8 cellular contexts compared by ENCODE assay signal in the genomic region with DNA sequence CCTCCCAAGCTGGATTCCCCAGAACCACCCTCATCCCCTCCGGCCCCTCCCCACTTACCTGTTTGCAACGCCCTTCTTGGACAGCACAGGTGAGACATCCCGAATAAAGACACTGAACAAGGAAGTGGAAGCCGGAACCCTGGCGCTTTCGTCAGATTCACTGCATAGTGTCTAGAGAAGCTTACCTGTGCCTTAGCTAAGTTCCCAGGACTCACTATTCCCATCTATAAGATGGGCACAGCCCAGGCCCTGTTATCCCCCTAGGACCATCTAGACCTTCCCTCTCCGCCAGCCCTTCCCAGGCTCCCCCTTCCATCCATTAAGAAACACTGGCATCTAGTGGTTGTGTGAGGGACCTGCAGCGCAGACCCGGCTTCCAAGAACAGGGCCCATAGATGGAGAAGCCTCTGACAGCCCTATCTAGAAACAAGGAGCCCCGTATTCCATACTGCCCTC. TPM values are rescaled to one million over a fixed set of nuclear protein-coding genes. Genes with fewer than 3 reads are reported as not detected.
DNase-seq lines count a peak whose midpoint lies in the region; ATAC-seq and TF ChIP-seq lines count a peak whose summit lies in the region.

No MANE protein-coding gene starts in this region.

- H3K27me3 Mint-ChIP-seq in activated CD4-positive, alpha-beta T cell treated with anti-CD3 and anti-CD28 coated beads for 36 hours: peaks cover 9% of the 10 kb centered on the region

- POLR2A ChIA-PET in activated CD4-positive, alpha-beta T cell treated with anti-CD3 and anti-CD28 coated beads for 36 hours (lab: Charles Lee): no interaction called here

- no peak overlapping the region for H3K4me3 Mint-ChIP-seq in activated CD4-positive, alpha-beta T cell treated with anti-CD3 and anti-CD28 coated beads for 36 hours

- H3K9me3 Mint-ChIP-seq in activated CD4-positive, alpha-beta T cell treated with anti-CD3 and anti-CD28 coated beads for 36 hours (ENCODE audit: low read depth): no peaks in the 10 kb centered on the region

- peak; percentile 14 for DNase-seq in AG09319 (ENCODE audit: extremely low read depth, low read depth)
- DNase-seq in NCI-H2171 (lab: John Stamatoyannopoulos, UW): peak; percentile 57
- DNase-seq in activated CD4-positive, alpha-beta T cell treated with anti-CD3 and anti-CD28 coated beads for 36 hours: peak; percentile 72
- peak; percentile 36 to 63 for DNase-seq in dermis microvascular lymphatic vessel endothelial cell (ENCODE audit: low read depth in 2 of 2)
- peak; percentile 66 to 72 for DNase-seq in lung microvascular endothelial cell (ENCODE audit: low read depth in 2 of 2)
- peak; percentile 10 for DNase-seq in stimulated activated CD8-positive, alpha-beta memory T cell treated with anti-CD3 and anti-CD28 coated beads, Interleukin-7, amount 100 ng/mL, for 24 hours (ENCODE audit: low read depth)
- no peak for DNase-seq in GOT3 (lab: John Stamatoyannopoulos, UW)

- peak; percentile 55 for ATAC-seq in GM21723 (IDR thresholded peaks at IDR 0.05; ENCODE audit: unreplicated experiment)
- ATAC-seq in activated CD4-positive, alpha-beta T cell treated with anti-CD3 and anti-CD28 coated beads for 36 hours: peak; percentile 80

- CTCF ChIA-PET in activated CD4-positive, alpha-beta T cell treated with anti-CD3 and anti-CD28 coated beads for 36 hours (lab: Charles Lee): interaction anchor here (0.8 to 2.1 kb wide), 2 partner anchors 25 to 85 kb away, joined by 4 to 5 read pairs; no protein-coding TSS in a partner anchor

- intact Hi-C loops in activated CD4-positive, alpha-beta T cell treated with anti-CD3 and anti-CD28 coated beads for 36 hours (cut with DNase I, micrococcal nuclease): loop anchor here (1.0 to 5.0 kb wide), 4 partner anchors 86 to 747 kb away; no protein-coding TSS in a partner anchor

- peak; percentile 86 for TF ChIP-seq CTCF in AG09319 (IDR thresholded peaks at IDR 0.05; ENCODE audit: low read depth, low read length)

- H3K36me3 Mint-ChIP-seq in activated CD4-positive, alpha-beta T cell treated with anti-CD3 and anti-CD28 coated beads for 36 hours (ENCODE audit: low read depth): no peaks in the 10 kb centered on the region

- no peaks in the 10 kb centered on the region for H3K4me1 Mint-ChIP-seq in activated CD4-positive, alpha-beta T cell treated with anti-CD3 and anti-CD28 coated beads for 36 hours

- H3K27ac Mint-ChIP-seq in activated CD4-positive, alpha-beta T cell treated with anti-CD3 and anti-CD28 coated beads for 36 hours: no peak overlapping the region

RNA-seq across cellular contexts. Expression of gene RPL38, which starts 26.9 kb away (rescaled TPM):
- 1,000 to 10,000 TPM; 1,648 to 1,818 TPM for total RNA-seq in activated CD4-positive, alpha-beta T cell treated with anti-CD3 and anti-CD28 coated beads for 36 hours
- total RNA-seq in dermis microvascular lymphatic vessel endothelial cell (1,518 and 2,766 TPM in 2 replicates), lung microvascular endothelial cell (3,826 and 4,570 TPM in 2 replicates)

RNA-seq across cellular contexts. Expression of gene TTYH2, which starts 36.8 kb away (rescaled TPM):
- total RNA-seq in activated CD4-positive, alpha-beta T cell treated with anti-CD3 and anti-CD28 coated beads for 36 hours: 1 to 10 TPM; 2.7 to 3.4 TPM
- 0.51 and 0.90 TPM in 2 replicates for total RNA-seq in dermis microvascular lymphatic vessel endothelial cell
- total RNA-seq in lung microvascular endothelial cell: 0.40 and 0.44 TPM in 2 replicates
